Comparison of ENCODE assay signal across 41 cellular contexts in genomic region chr16:1452530-1452929, GRCh38. TPM values are rescaled to one million over a fixed set of nuclear protein-coding genes. Genes with fewer than 3 reads are reported as not detected.
"Had no signal": no experiment of that assay in that cellular context is flagged by ENCODE, and none has a peak within 500 bp of the region (broad histone marks: within the 10 kb centered on the region; RNA-seq: fewer than 3 reads in every experiment).

No MANE protein-coding gene starts in this region.

- H3K36me3 Mint-ChIP-seq: activated naive CD4-positive, alpha-beta T cell treated with anti-CD3 and anti-CD28 coated beads, Interleukin-2, amount 50 U/mL, for 24 hours; activated naive CD4-positive, alpha-beta T cell treated with anti-CD3 and anti-CD28 coated beads, Interleukin-2, amount 50 U/mL, for 72 hours; activated naive CD8-positive, alpha-beta T cell treated with anti-CD3 and anti-CD28 coated beads, Interleukin-2, amount 10 ng/mL, durations not matched to agents 7 days and 5 days had no signal

- ATAC-seq: activated naive CD4-positive, alpha-beta T cell treated with anti-CD3 and anti-CD28 coated beads, Interleukin-2, amount 50 U/mL, for 72 hours; activated naive CD8-positive, alpha-beta T cell treated with anti-CD3 and anti-CD28 coated beads, Interleukin-2, amount 50 U/mL, for 24 hours; activated T-cell treated with anti-CD3 and anti-CD28 coated beads, Interleukin-2, amount 50 U/mL, for 4 hours; activated T-helper 17 cell treated with anti-CD3 and anti-CD28 coated beads, Interleukin-2, amount 50 U/mL, for 72 hours; body of pancreas had no signal

- H3K4me1 ChIP-seq: adrenal gland, ascending aorta, body of pancreas, breast epithelium had no signal

- H3K4me3 Mint-ChIP-seq: activated naive CD4-positive, alpha-beta T cell treated with anti-CD3 and anti-CD28 coated beads for 36 hours; activated naive CD4-positive, alpha-beta T cell treated with anti-CD3 and anti-CD28 coated beads, Interleukin-2, amount 10 ng/mL, durations not matched to agents 7 days and 5 days; activated naive CD4-positive, alpha-beta T cell treated with anti-CD3 and anti-CD28 coated beads, Interleukin-2, amount 50 U/mL, for 24 hours; activated naive CD8-positive, alpha-beta T cell; activated naive CD8-positive, alpha-beta T cell treated with anti-CD3 and anti-CD28 coated beads for 36 hours; activated naive CD8-positive, alpha-beta T cell treated with anti-CD3 and anti-CD28 coated beads, Interleukin-2, amount 10 ng/mL, durations not matched to agents 7 days and 5 days; activated naive CD8-positive, alpha-beta T cell treated with anti-CD3 and anti-CD28 coated beads, Interleukin-2, amount 50 U/mL, for 24 hours; activated T-cell treated with anti-CD3 and anti-CD28 coated beads, Interleukin-2, amount 50 U/mL, for 24 hours; activated T-cell treated with anti-CD3 and anti-CD28 coated beads, Interleukin-2, amount 50 U/mL, for 4 hours; activated T-cell treated with anti-CD3 and anti-CD28 coated beads, Interleukin-2, amount 50 U/mL, for 72 hours; activated T-helper 1 cell treated with anti-CD3 and anti-CD28 coated beads, Interleukin-12 subunit alpha, Interleukin-12 subunit beta, Interleukin-2, Interleukin-4 antibody, amounts not matched to agents 30 ng/mL and 10 ng/mL and 1 ng/mL, durations not matched to agents 14 hours and 24 hours and 36 hours; activated T-helper 17 cell treated with anti-CD3 and anti-CD28 coated beads, Interleukin-2, amount 50 U/mL, for 72 hours; brain; central memory CD8-positive, alpha-beta T cell had no signal

- H3K9me3 ChIP-seq: adrenal gland, ascending aorta, body of pancreas, breast epithelium had no signal

- H3K27me3 Mint-ChIP-seq: activated naive CD4-positive, alpha-beta T cell treated with anti-CD3 and anti-CD28 coated beads, Interleukin-2, amount 10 ng/mL, durations not matched to agents 7 days and 5 days; activated naive CD4-positive, alpha-beta T cell treated with anti-CD3 and anti-CD28 coated beads, Interleukin-2, amount 50 U/mL, for 24 hours; activated naive CD8-positive, alpha-beta T cell; activated naive CD8-positive, alpha-beta T cell treated with anti-CD3 and anti-CD28 coated beads for 36 hours; activated naive CD8-positive, alpha-beta T cell treated with anti-CD3 and anti-CD28 coated beads, Interleukin-2, amount 10 ng/mL, durations not matched to agents 7 days and 5 days; activated naive CD8-positive, alpha-beta T cell treated with anti-CD3 and anti-CD28 coated beads, Interleukin-2, amount 50 U/mL, for 24 hours; activated T-cell treated with anti-CD3 and anti-CD28 coated beads, Interleukin-2, amount 50 U/mL, for 24 hours; activated T-helper 17 cell treated with anti-CD3 and anti-CD28 coated beads, Interleukin-2, amount 50 U/mL, for 72 hours; brain; central memory CD8-positive, alpha-beta T cell had no signal

- H3K27ac ChIP-seq: adrenal gland, ascending aorta, body of pancreas, brain microvascular endothelial cell, breast epithelium, cardiac muscle cell had no signal

- H3K4me3 ChIP-seq: adrenal gland, ascending aorta, body of pancreas, breast epithelium, cardiac muscle cell had no signal

- H3K27me3 ChIP-seq: adrenal gland, ascending aorta, body of pancreas, brain microvascular endothelial cell, breast epithelium, cardiac muscle cell had no signal

- H3K4me1 Mint-ChIP-seq: activated naive CD4-positive, alpha-beta T cell treated with anti-CD3 and anti-CD28 coated beads, Interleukin-2, amount 50 U/mL, for 24 hours; activated naive CD8-positive, alpha-beta T cell treated with anti-CD3 and anti-CD28 coated beads for 36 hours; activated naive CD8-positive, alpha-beta T cell treated with anti-CD3 and anti-CD28 coated beads, Interleukin-2, amount 50 U/mL, for 24 hours; activated T-helper 17 cell treated with anti-CD3 and anti-CD28 coated beads, Interleukin-2, amount 50 U/mL, for 72 hours; brain; central memory CD8-positive, alpha-beta T cell had no signal

- DNase-seq: activated effector memory CD4-positive, alpha-beta T cell treated with anti-CD3 and anti-CD28 coated beads, Interleukin-2, amount 50 U/mL, for 16 hours; activated effector memory CD4-positive, alpha-beta T cell treated with Interleukin-2 at 50 U/mL for 16 hours; activated gamma-delta T cell; activated gamma-delta T cell treated with Interleukin-2 at 50 U/mL for 16 hours; activated naive CD4-positive, alpha-beta T cell; activated naive CD4-positive, alpha-beta T cell treated with anti-CD3 and anti-CD28 coated beads for 36 hours; activated naive CD4-positive, alpha-beta T cell treated with anti-CD3 and anti-CD28 coated beads, Interleukin-2, amount 10 ng/mL, durations not matched to agents 7 days and 5 days; activated naive CD4-positive, alpha-beta T cell treated with anti-CD3 and anti-CD28 coated beads, Interleukin-2, amount 50 U/mL, for 16 hours; activated naive CD4-positive, alpha-beta T cell treated with Interleukin-2 at 50 U/mL for 16 hours; activated naive CD8-positive, alpha-beta T cell treated with anti-CD3 and anti-CD28 coated beads for 36 hours; activated naive CD8-positive, alpha-beta T cell treated with anti-CD3 and anti-CD28 coated beads, Interleukin-2, amount 10 ng/mL, durations not matched to agents 7 days and 5 days; activated naive CD8-positive, alpha-beta T cell treated with anti-CD3 and anti-CD28 coated beads, Interleukin-2, amount 50 U/mL, for 24 hours; activated T-cell treated with anti-CD3 and anti-CD28 coated beads, Interleukin-2, amount 50 U/mL, for 24 hours; activated T-cell treated with anti-CD3 and anti-CD28 coated beads, Interleukin-2, amount 50 U/mL, for 4 hours; activated T-cell treated with anti-CD3 and anti-CD28 coated beads, Interleukin-2, amount 50 U/mL, for 48 hours; activated T-cell treated with anti-CD3 and anti-CD28 coated beads, Interleukin-2, amount 50 U/mL, for 72 hours; adrenal gland; amniotic stem cell; amygdala; anterior cingulate cortex; aorta; body of pancreas; brain microvascular endothelial cell; central memory CD4-positive, alpha-beta T cell; cerebellar nuclear complex had no signal

- H3K27ac Mint-ChIP-seq: activated naive CD4-positive, alpha-beta T cell treated with anti-CD3 and anti-CD28 coated beads for 36 hours; activated naive CD4-positive, alpha-beta T cell treated with anti-CD3 and anti-CD28 coated beads, Interleukin-2, amount 50 U/mL, for 24 hours; activated naive CD4-positive, alpha-beta T cell treated with anti-CD3 and anti-CD28 coated beads, Interleukin-2, amount 50 U/mL, for 72 hours; activated naive CD8-positive, alpha-beta T cell; activated naive CD8-positive, alpha-beta T cell treated with anti-CD3 and anti-CD28 coated beads for 36 hours; activated naive CD8-positive, alpha-beta T cell treated with anti-CD3 and anti-CD28 coated beads, Interleukin-2, amount 10 ng/mL, durations not matched to agents 7 days and 5 days; activated naive CD8-positive, alpha-beta T cell treated with anti-CD3 and anti-CD28 coated beads, Interleukin-2, amount 50 U/mL, for 24 hours; activated T-cell treated with anti-CD3 and anti-CD28 coated beads, Interleukin-2, amount 50 U/mL, for 24 hours; activated T-cell treated with anti-CD3 and anti-CD28 coated beads, Interleukin-2, amount 50 U/mL, for 72 hours; activated T-helper 1 cell treated with anti-CD3 and anti-CD28 coated beads, Interleukin-12 subunit alpha, Interleukin-12 subunit beta, Interleukin-2, Interleukin-4 antibody, amounts not matched to agents 30 ng/mL and 10 ng/mL and 1 ng/mL, durations not matched to agents 14 hours and 24 hours and 36 hours; activated T-helper 17 cell treated with anti-CD3 and anti-CD28 coated beads, Interleukin-2, amount 50 U/mL, for 72 hours; activated T-helper 2 cell treated with anti-CD3 and anti-CD28 coated beads, Interferon-gamma antibody, Interleukin-2, Interleukin-4, amounts not matched to agents 10 μg/mL and 5 μg/mL and 100 μg/mL, durations not matched to agents 14 hours and 24 hours and 36 hours; brain had no signal

RNA-seq across cellular contexts. Expression of gene CCDC154, which starts 8.2 kb away (rescaled TPM):
- total RNA-seq: ascending aorta had no signal

RNA-seq across cellular contexts. Expression of gene PERCC1, which starts 21.7 kb away (rescaled TPM):
- total RNA-seq: activated T-helper 1 cell treated with anti-CD3 and anti-CD28 coated beads, Interleukin-12 subunit alpha, Interleukin-12 subunit beta, Interleukin-2, Interleukin-4 antibody, amounts not matched to agents 30 ng/mL and 10 ng/mL and 1 ng/mL, durations not matched to agents 14 hours and 24 hours and 36 hours; activated T-helper 17 cell treated with anti-CD3 and anti-CD28 coated beads, Interleukin-2, amount 50 U/mL, for 72 hours; activated T-helper 2 cell treated with anti-CD3 and anti-CD28 coated beads, Interferon-gamma antibody, Interleukin-2, Interleukin-4, amounts not matched to agents 10 μg/mL and 5 μg/mL and 100 μg/mL, durations not matched to agents 14 hours and 24 hours and 36 hours; aorta; ascending aorta; astrocyte; body of pancreas; breast epithelium; bronchial epithelial cell; cardiac septum; cerebellum; chondrocyte had no signal

RNA-seq across cellular contexts. Expression of gene PTX4, which starts 36.2 kb away (rescaled TPM):
- total RNA-seq: activated naive CD4-positive, alpha-beta T cell treated with anti-CD3 and anti-CD28 coated beads for 36 hours; activated naive CD4-positive, alpha-beta T cell treated with anti-CD3 and anti-CD28 coated beads, Interleukin-2, amount 50 U/mL, for 72 hours; activated naive CD8-positive, alpha-beta T cell treated with anti-CD3 and anti-CD28 coated beads for 36 hours; activated naive CD8-positive, alpha-beta T cell treated with anti-CD3 and anti-CD28 coated beads, Interleukin-2, amount 10 ng/mL, durations not matched to agents 7 days and 5 days; activated T-cell treated with anti-CD3 and anti-CD28 coated beads, Interleukin-2, amount 50 U/mL, for 72 hours; activated T-helper 1 cell treated with anti-CD3 and anti-CD28 coated beads, Interleukin-12 subunit alpha, Interleukin-12 subunit beta, Interleukin-2, Interleukin-4 antibody, amounts not matched to agents 30 ng/mL and 10 ng/mL and 1 ng/mL, durations not matched to agents 14 hours and 24 hours and 36 hours; activated T-helper 17 cell treated with anti-CD3 and anti-CD28 coated beads, Interleukin-2, amount 50 U/mL, for 72 hours; activated T-helper 2 cell treated with anti-CD3 and anti-CD28 coated beads, Interferon-gamma antibody, Interleukin-2, Interleukin-4, amounts not matched to agents 10 μg/mL and 5 μg/mL and 100 μg/mL, durations not matched to agents 14 hours and 24 hours and 36 hours; ascending aorta; astrocyte; body of pancreas; breast epithelium; cardiac septum; cerebellum; chondrocyte had no signal
